In the genomic region with DNA sequence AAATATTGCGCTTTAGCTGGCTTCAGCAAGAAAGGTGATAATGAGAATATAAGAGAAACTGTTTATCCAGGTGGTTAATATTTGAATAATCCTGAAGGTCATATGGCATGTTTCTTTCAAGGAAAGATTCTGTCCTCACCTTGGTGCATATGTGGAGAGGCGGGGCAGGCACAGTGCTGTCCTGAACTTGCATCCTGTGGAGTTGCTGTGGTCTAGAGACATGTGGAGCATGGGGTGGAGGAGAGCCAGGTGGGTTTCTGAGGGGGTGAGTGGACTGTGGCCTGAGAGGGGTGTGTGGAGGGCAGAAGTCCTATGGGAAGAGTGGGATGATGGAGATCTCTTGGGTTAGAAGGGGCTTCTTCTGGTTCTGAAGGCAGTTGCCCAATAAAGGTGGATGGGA, we compare ENCODE assay signal across 21 cellular contexts.
DNase-seq lines count a peak whose midpoint lies in the region; ATAC-seq and TF ChIP-seq lines count a peak whose summit lies in the region.
"Had no signal": no experiment of that assay in that cellular context is flagged by ENCODE, and none has a peak within 500 bp of the region (broad histone marks: within the 10 kb centered on the region; RNA-seq: fewer than 3 reads in every experiment).

No MANE protein-coding gene starts in this region.

- intact Hi-C loops in Right ventricle myocardium inferior (cut with DNase I) (no loop called here), lower lobe of right lung (cut with DNase I) (no loop called here)

- no peaks in the 10 kb centered on the region for H3K36me3 ChIP-seq in right atrium auricular region
- H3K36me3 ChIP-seq in endodermal cell (ENCODE audit: control insufficient read depth, insufficient read depth, low read length) = no peaks in the 10 kb centered on the region
- H3K36me3 ChIP-seq in lower lobe of right lung = no peaks in the 10 kb centered on the region
- H3K36me3 ChIP-seq: BE2C; BLaER1 treated with 17β-estradiol and CSF1 and Interleukin-3, amounts not matched to agents 10 nM and 100 nM; HAP-1 had no signal

- TF ChIP-seq CTCF in right atrium auricular region (IDR thresholded peaks at IDR 0.05) (no peak), endodermal cell (conservative IDR thresholded peaks at IDR 0.05) (no peak), lower lobe of right lung (IDR thresholded peaks at IDR 0.05) (no peak)

- no peaks in the 10 kb centered on the region for H3K36me3 Mint-ChIP-seq in endodermal cell (ENCODE audit: low read depth)
- H3K36me3 Mint-ChIP-seq in activated T-cell treated with anti-CD3 and anti-CD28 coated beads, Interleukin-2, amount 50 U/mL, for 72 hours (ENCODE audit: insufficient read depth in 2 of 2) = no peaks in the 10 kb centered on the region
- H3K36me3 Mint-ChIP-seq: CD14-positive monocyte; CD8-positive, alpha-beta memory T cell had no signal

- H3K27ac Mint-ChIP-seq in endodermal cell = no peak overlapping the region
- H3K27ac Mint-ChIP-seq in activated T-cell treated with anti-CD3 and anti-CD28 coated beads, Interleukin-2, amount 50 U/mL, for 72 hours = no peak overlapping the region
- H3K27ac Mint-ChIP-seq: CD14-positive monocyte; CD4-positive, alpha-beta T cell; CD8-positive, alpha-beta memory T cell; HFFc6 had no signal

- H3K9ac ChIP-seq in endodermal cell (ENCODE audit: extremely low read depth, low read length, poor library complexity, severe bottlenecking) = no peak overlapping the region
- H3K9ac ChIP-seq: BLaER1 treated with 17β-estradiol and CSF1 and Interleukin-3, amounts not matched to agents 10 nM and 100 nM had no signal

- H3K4me3 Mint-ChIP-seq in endodermal cell = no peak overlapping the region
- no peak overlapping the region for H3K4me3 Mint-ChIP-seq in activated T-cell treated with anti-CD3 and anti-CD28 coated beads, Interleukin-2, amount 50 U/mL, for 72 hours
- H3K4me3 Mint-ChIP-seq: CD14-positive monocyte; CD4-positive, alpha-beta T cell; CD8-positive, alpha-beta memory T cell; HFFc6 had no signal

- DNase-seq in Right ventricle myocardium inferior (ENCODE audit: missing footprints) (no peak), right atrium auricular region (ENCODE audit: low spot score) (no peak), endodermal cell (peak; percentile 35), lower lobe of right lung (peak; percentile 6)
- no peak for DNase-seq in activated T-cell treated with anti-CD3 and anti-CD28 coated beads, Interleukin-2, amount 50 U/mL, for 72 hours
- DNase-seq: 8988T; ACHN; AML-193; BE2C; CD4-positive, alpha-beta T cell; CD8-positive, alpha-beta memory T cell; DMS 273 treated with DMSO at 0.1 percent for 48 hours; DMS79 treated with DMSO at 0.1 percent for 48 hours; GF-D8; GOT3; HFFc6 had no signal

- no peaks in the 10 kb centered on the region for H3K9me3 ChIP-seq in right atrium auricular region
- H3K9me3 ChIP-seq in endodermal cell (ENCODE audit: control insufficient read depth, low read length) = no peaks in the 10 kb centered on the region
- H3K9me3 ChIP-seq in lower lobe of right lung = no peaks in the 10 kb centered on the region
- H3K9me3 ChIP-seq: A549; BE2C; BLaER1 treated with 17β-estradiol and CSF1 and Interleukin-3, amounts not matched to agents 10 nM and 100 nM; HAP-1 had no signal

- H3K27ac ChIP-seq in right atrium auricular region (no peak overlapping the region), endodermal cell (ENCODE audit: low read depth, low read length) (no peak overlapping the region), lower lobe of right lung (no peak overlapping the region)
- H3K27ac ChIP-seq: A549; BLaER1 treated with 17β-estradiol and CSF1 and Interleukin-3, amounts not matched to agents 10 nM and 100 nM had no signal

- peaks cover 9% of the 10 kb centered on the region for H3K27me3 Mint-ChIP-seq in endodermal cell (ENCODE audit: insufficient read depth)
- peaks cover 35% of the 10 kb centered on the region for H3K27me3 Mint-ChIP-seq in activated T-cell treated with anti-CD3 and anti-CD28 coated beads, Interleukin-2, amount 50 U/mL, for 72 hours (ENCODE audit: low read depth)

- no peaks in the 10 kb centered on the region for H3K4me1 Mint-ChIP-seq in endodermal cell
- H3K4me1 Mint-ChIP-seq in activated T-cell treated with anti-CD3 and anti-CD28 coated beads, Interleukin-2, amount 50 U/mL, for 72 hours (ENCODE audit: low read depth) = no peaks in the 10 kb centered on the region
- H3K4me1 Mint-ChIP-seq: CD8-positive, alpha-beta memory T cell had no signal

- H3K27me3 ChIP-seq in right atrium auricular region (no peaks in the 10 kb centered on the region), endodermal cell (ENCODE audit: control insufficient read depth, insufficient read depth, low read length, poor library complexity, severe bottlenecking) (no peaks in the 10 kb centered on the region), lower lobe of right lung (ENCODE audit: low read depth) (no peaks in the 10 kb centered on the region)
- H3K27me3 ChIP-seq: BE2C; BLaER1 treated with 17β-estradiol and CSF1 and Interleukin-3, amounts not matched to agents 10 nM and 100 nM had no signal

- H3K4me3 ChIP-seq in right atrium auricular region (no peak overlapping the region), endodermal cell (ENCODE audit: low read length) (no peak overlapping the region), lower lobe of right lung (no peak overlapping the region)
- H3K4me3 ChIP-seq: A549; BLaER1 treated with 17β-estradiol and CSF1 and Interleukin-3, amounts not matched to agents 10 nM and 100 nM; HAP-1 had no signal

- H3K9me3 Mint-ChIP-seq in endodermal cell = no peaks in the 10 kb centered on the region
- no peaks in the 10 kb centered on the region for H3K9me3 Mint-ChIP-seq in activated T-cell treated with anti-CD3 and anti-CD28 coated beads, Interleukin-2, amount 50 U/mL, for 72 hours
- H3K9me3 Mint-ChIP-seq: CD4-positive, alpha-beta T cell; CD8-positive, alpha-beta memory T cell; HFFc6 had no signal

- no peaks in the 10 kb centered on the region for H3K4me1 ChIP-seq in right atrium auricular region
- H3K4me1 ChIP-seq in endodermal cell (ENCODE audit: control insufficient read depth, insufficient read depth, low read length) = no peaks in the 10 kb centered on the region
- no peaks in the 10 kb centered on the region for H3K4me1 ChIP-seq in lower lobe of right lung
- H3K4me1 ChIP-seq: A549, BE2C, HAP-1 had no signal

- WGBS in endodermal cell (ENCODE audit: insufficient coverage in 1 of 2, insufficient read length in 1 of 2), 2 experiments = 80 to 94% methylated on average over 1 to 2 of the region's 2 CpGs

- peak; percentile 10 for ATAC-seq in Right ventricle myocardium inferior
- ATAC-seq in lower lobe of right lung = no peak
- ATAC-seq in activated T-cell treated with anti-CD3 and anti-CD28 coated beads, Interleukin-2, amount 50 U/mL, for 72 hours (replicated peaks in 1 of 2) = no peak
- ATAC-seq in HG02852 (IDR thresholded peaks at IDR 0.05; ENCODE audit: unreplicated experiment) = no peak
- ATAC-seq: A549 had no signal

Comparison
In these comparisons a context has a peak if more than half of its experiments do, and no peak if none do; other contexts are left out.
1. DNase-seq: peak in endodermal cell (single experiment) and lower lobe of right lung (single experiment); none in Right ventricle myocardium inferior (single experiment), right atrium auricular region (single experiment) and activated T-cell treated with anti-CD3 and anti-CD28 coated beads, Interleukin-2, amount 50 U/mL, for 72 hours (0 of 2).